In genomic region chr7:74290999-74291441, GRCh38 we compare ENCODE assay signal across 9 cellular contexts. TPM values are rescaled to one million over a fixed set of nuclear protein-coding genes. Genes with fewer than 3 reads are reported as not detected.
DNase-seq lines count a peak whose midpoint lies in the region; ATAC-seq and TF ChIP-seq lines count a peak whose summit lies in the region.
"Had no signal": no experiment of that assay in that cellular context is flagged by ENCODE, and none has a peak within 500 bp of the region (broad histone marks: within the 10 kb centered on the region; RNA-seq: fewer than 3 reads in every experiment).

No MANE protein-coding gene starts in this region.

- peaks cover 50% of the 10 kb centered on the region for H3K4me1 ChIP-seq in Panc1 (ENCODE audit: control insufficient read depth, insufficient read depth, low read length)
- peaks cover 43% of the 10 kb centered on the region for H3K4me1 ChIP-seq in stomach smooth muscle (ENCODE audit: control insufficient read depth, insufficient read depth, low read length)

- in situ Hi-C loops in Panc1 (cut with HindIII; ENCODE audit: low pct_unique_long_range_greater_than_20kb, low sequenced_read_pairs) = no loop called here

- H3K27ac ChIP-seq in Panc1 (ENCODE audit: low read length) (no peak overlapping the region), stomach smooth muscle (ENCODE audit: low read length) (peak overlapping the region; percentile 11)
- H3K27ac ChIP-seq: cardiac muscle cell had no signal

- H3K9ac ChIP-seq in stomach smooth muscle (ENCODE audit: low read length in 2 of 2) = peak overlapping the region; percentile 62 to 72

- CTCF ChIA-PET in Panc1 (lab: Charles Lee) = no interaction called here

- DNase-seq in T-helper 2 cell treated with Interferon-gamma antibody and Interleukin-4, amounts not matched to agents 5 μg/mL and 100 μg/mL, for 36 hours (ENCODE audit: low spot score) = no peak
- DNase-seq in T-helper 2 cell = no peak
- DNase-seq in Panc1 (ENCODE audit: low read depth, low spot score) = no peak
- no peak for DNase-seq in glutamatergic neuron
- no peak for DNase-seq in foreskin melanocyte
- DNase-seq in activated CD4-positive, CD25-positive, alpha-beta regulatory T cell (lab: John Stamatoyannopoulos, UW) = no peak

- H3K36me3 ChIP-seq in Panc1 (ENCODE audit: control insufficient read depth, insufficient read depth, low read length) = no peaks in the 10 kb centered on the region
- H3K36me3 ChIP-seq in stomach smooth muscle (ENCODE audit: control insufficient read depth in 2 of 2, insufficient read depth in 2 of 2, low read length in 2 of 2) = no peaks in the 10 kb centered on the region
- H3K36me3 ChIP-seq: cardiac muscle cell had no signal

- no peak for ATAC-seq in Panc1
- ATAC-seq in HG02840 (IDR thresholded peaks at IDR 0.05; ENCODE audit: low FRiP score, unreplicated experiment) = no peak

- TSS peak; percentile 55 for BruUV-seq in Panc1 (replicated peaks; lab: Mats Ljungman, UMichigan)

- H3K4me3 ChIP-seq in Panc1 (ENCODE audit: low read depth in 2 of 2, low read length in 2 of 2) (peak overlapping the region; percentile 74 to 84), stomach smooth muscle (ENCODE audit: low read length in 2 of 2) (peak overlapping the region; percentile 81 to 87)

- H3K4me3 Mint-ChIP-seq in T-helper 2 cell treated with Interferon-gamma antibody and Interleukin-4, amounts not matched to agents 5 μg/mL and 100 μg/mL, for 36 hours = peak overlapping the region; percentile 10
- peak overlapping the region; percentile 79 for H3K4me3 Mint-ChIP-seq in glutamatergic neuron (ENCODE audit: unreplicated experiment)

- POLR2A ChIA-PET in Panc1 (lab: Charles Lee) = no interaction called here

- H3K9me3 ChIP-seq in Panc1 (ENCODE audit: control insufficient read depth, insufficient read depth, low read depth, low read length) (no peaks in the 10 kb centered on the region), stomach smooth muscle (ENCODE audit: control insufficient read depth in 2 of 2, low read length in 2 of 2) (no peaks in the 10 kb centered on the region)

- TF ChIP-seq CTCF in Panc1 (IDR thresholded peaks at IDR 0.05) (no peak), glutamatergic neuron (IDR thresholded peaks at IDR 0.05; ENCODE audit: partially characterized antibody, unreplicated experiment) (no peak)

- H3K27me3 Mint-ChIP-seq in T-helper 2 cell treated with Interferon-gamma antibody and Interleukin-4, amounts not matched to agents 5 μg/mL and 100 μg/mL, for 36 hours (ENCODE audit: low read depth) = peaks cover 43% of the 10 kb centered on the region
- H3K27me3 Mint-ChIP-seq in glutamatergic neuron (ENCODE audit: unreplicated experiment) = peaks cover 16% of the 10 kb centered on the region

- no peaks in the 10 kb centered on the region for H3K9me3 Mint-ChIP-seq in T-helper 2 cell treated with Interferon-gamma antibody and Interleukin-4, amounts not matched to agents 5 μg/mL and 100 μg/mL, for 36 hours
- peaks cover 17% of the 10 kb centered on the region for H3K9me3 Mint-ChIP-seq in glutamatergic neuron (ENCODE audit: unreplicated experiment)

- intact Hi-C loops in Panc1 (cut with micrococcal nuclease; ENCODE audit: unreplicated experiment) = no loop called here

- H3K4me1 Mint-ChIP-seq in T-helper 2 cell treated with Interferon-gamma antibody and Interleukin-4, amounts not matched to agents 5 μg/mL and 100 μg/mL, for 36 hours (ENCODE audit: low read depth) = peaks cover 11% of the 10 kb centered on the region
- peaks cover 35% of the 10 kb centered on the region for H3K4me1 Mint-ChIP-seq in glutamatergic neuron (ENCODE audit: low read depth, unreplicated experiment)

- no peak overlapping the region for H3K27ac Mint-ChIP-seq in T-helper 2 cell treated with Interferon-gamma antibody and Interleukin-4, amounts not matched to agents 5 μg/mL and 100 μg/mL, for 36 hours
- H3K27ac Mint-ChIP-seq in glutamatergic neuron (ENCODE audit: unreplicated experiment) = no peak overlapping the region

- H3K27me3 ChIP-seq in Panc1 (ENCODE audit: control insufficient read depth, insufficient read depth, low read length) (no peaks in the 10 kb centered on the region), stomach smooth muscle (ENCODE audit: control insufficient read depth in 1 of 2, insufficient read depth in 2 of 2, low read length in 2 of 2) (no peaks in the 10 kb centered on the region)

- H3K36me3 Mint-ChIP-seq in T-helper 2 cell treated with Interferon-gamma antibody and Interleukin-4, amounts not matched to agents 5 μg/mL and 100 μg/mL, for 36 hours (ENCODE audit: low read depth) = no peaks in the 10 kb centered on the region
- no peaks in the 10 kb centered on the region for H3K36me3 Mint-ChIP-seq in glutamatergic neuron (ENCODE audit: unreplicated experiment)

RNA-seq across cellular contexts. Expression of gene CLIP2, which starts 1.8 kb away (rescaled TPM):
- total RNA-seq in Panc1 (2021; ENCODE audit: unreplicated experiment) (39.9 TPM), glutamatergic neuron (ENCODE audit: unreplicated experiment) (96.1 TPM)
- polyA plus RNA-seq in Panc1 (2012; ENCODE audit: insufficient read length) = 47.7 TPM

RNA-seq across cellular contexts. Expression of gene RFC2, which starts 36.8 kb away (rescaled TPM):
- 56.2 TPM for total RNA-seq in Panc1 (2021; ENCODE audit: unreplicated experiment)
- polyA plus RNA-seq in Panc1 (2012; ENCODE audit: insufficient read length) = 42.8 TPM
- 16.8 TPM for total RNA-seq in glutamatergic neuron (ENCODE audit: unreplicated experiment)
